In the genomic region with DNA sequence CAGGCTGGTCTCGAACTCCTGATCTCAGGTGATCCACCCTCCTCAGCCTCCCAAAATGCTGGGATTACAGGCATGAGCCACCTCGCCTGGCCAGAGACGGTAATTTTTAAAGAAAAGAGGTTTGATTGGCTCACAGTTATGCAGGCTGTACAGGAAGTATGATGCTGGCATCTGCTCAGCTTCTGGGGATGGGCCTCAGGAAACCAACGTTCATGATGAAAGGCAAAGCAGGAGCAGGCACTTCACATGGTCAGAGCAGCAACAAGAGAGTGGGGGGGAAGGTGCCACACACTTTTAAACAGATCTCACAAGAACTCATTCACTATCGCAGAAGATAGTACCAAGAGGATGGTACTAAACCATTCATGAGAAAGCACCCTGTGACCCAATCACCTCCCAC, we compare ENCODE assay signal across 14 cellular contexts.
"Had no signal": no experiment of that assay in that cellular context is flagged by ENCODE, and none has a peak within 500 bp of the region (broad histone marks: within the 10 kb centered on the region; RNA-seq: fewer than 3 reads in every experiment).

No MANE protein-coding gene starts in this region.

- H3K36me3 Mint-ChIP-seq: T-cell had no signal

- H3K9me3 ChIP-seq: left ventricle myocardium inferior, right lobe of liver, SK-N-SH, transverse colon had no signal

- H3K27ac ChIP-seq: esophagus muscularis mucosa, left ventricle myocardium inferior, transverse colon, WERI-Rb-1 had no signal

- H3K27ac Mint-ChIP-seq: nephron progenitor cell had no signal

- H3K4me3 ChIP-seq: esophagus muscularis mucosa, left ventricle myocardium inferior, right lobe of liver, smooth muscle cell, transverse colon had no signal

- H3K9ac ChIP-seq: SK-N-SH had no signal

- DNase-seq: activated CD8-positive, alpha-beta memory T cell treated with anti-CD3 and anti-CD28 coated beads for 24 hours; activated naive CD4-positive, alpha-beta T cell; caudate nucleus; left ventricle myocardium inferior; mesenchymal stem cell; nephron progenitor cell; right lobe of liver; SK-N-SH; stimulated activated naive CD8-positive, alpha-beta T cell treated with anti-CD3 and anti-CD28 coated beads, Interleukin-15, Interleukin-2, amounts not matched to agents 100 U/mL and 50 U/mL, for 24 hours; T-cell; transverse colon; WERI-Rb-1 had no signal

- H3K27me3 ChIP-seq: esophagus muscularis mucosa, right lobe of liver, transverse colon had no signal

- H3K9me3 Mint-ChIP-seq: nephron progenitor cell, T-cell had no signal

- H3K36me3 ChIP-seq: esophagus muscularis mucosa, left ventricle myocardium inferior, right lobe of liver, transverse colon had no signal

- ATAC-seq: right lobe of liver; stimulated activated naive CD8-positive, alpha-beta T cell treated with anti-CD3 and anti-CD28 coated beads, Interleukin-15, Interleukin-2, amounts not matched to agents 100 U/mL and 50 U/mL, for 24 hours; T-cell had no signal
